In the genomic region with DNA sequence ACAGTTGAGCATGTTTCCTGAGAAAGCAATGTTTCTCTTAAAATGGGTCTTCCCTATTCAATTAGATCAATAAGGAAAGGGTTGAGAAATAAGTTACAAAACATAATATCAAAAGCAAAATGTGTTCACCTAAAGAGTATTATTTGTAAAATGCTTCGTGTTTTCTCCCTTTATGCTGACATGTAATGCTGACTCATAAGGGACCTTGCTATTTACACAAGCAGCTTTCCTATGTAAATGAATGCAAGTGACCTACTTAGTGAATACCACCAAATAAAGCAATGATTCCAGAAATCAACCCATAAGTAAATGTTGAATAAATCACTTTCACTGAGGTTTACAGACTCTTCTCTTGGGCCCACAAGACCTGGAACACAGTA, we compare ENCODE assay signal across 8 cellular contexts.
DNase-seq lines count a peak whose midpoint lies in the region; ATAC-seq and TF ChIP-seq lines count a peak whose summit lies in the region.

No MANE protein-coding gene starts in this region.

- TF ChIP-seq POLR2A in spleen (IDR thresholded peaks at IDR 0.05), result no peak

- no peaks in the 10 kb centered on the region for H3K9me3 ChIP-seq in HUES6 (ENCODE audit: control insufficient read depth, insufficient read depth, low read depth, low read length)
- H3K9me3 ChIP-seq in upper lobe of right lung, result no peaks in the 10 kb centered on the region
- no peaks in the 10 kb centered on the region for H3K9me3 ChIP-seq in spleen

- peak; percentile 58 for ATAC-seq in GM21576 (IDR thresholded peaks at IDR 0.05; ENCODE audit: unreplicated experiment)
- no peak for ATAC-seq in upper lobe of right lung

- H3K4me1 ChIP-seq in HUES6 (ENCODE audit: control insufficient read depth, insufficient read depth, low read length) (peaks cover 35% of the 10 kb centered on the region), upper lobe of right lung (peaks cover 15% of the 10 kb centered on the region), spleen (peaks cover 0 to 22% (median 0%) of the 10 kb centered on the region in 6 donors)

- no TSS peak for BruUV-seq in Calu3 (replicated peaks; lab: Mats Ljungman, UMichigan)

- H3K27ac Mint-ChIP-seq in Calu3 (ENCODE audit: unreplicated experiment), result peak overlapping the region; percentile 54

- no peak overlapping the region for H3K4me3 ChIP-seq in HUES6 (ENCODE audit: low read depth, low read length)
- no peak overlapping the region for H3K4me3 ChIP-seq in fibroblast of pulmonary artery (replicated peaks; ENCODE audit: low read depth, low read length)
- no peak overlapping the region for H3K4me3 ChIP-seq in upper lobe of right lung
- H3K4me3 ChIP-seq in spleen, result no peak overlapping the region

- H3K9me3 Mint-ChIP-seq in Calu3 (ENCODE audit: low read depth, unreplicated experiment), result no peaks in the 10 kb centered on the region

- H3K27ac ChIP-seq in HUES6 (ENCODE audit: low read depth, low read length), result peak overlapping the region; percentile 74
- H3K27ac ChIP-seq in upper lobe of right lung, result no peak overlapping the region
- no peak overlapping the region for H3K27ac ChIP-seq in spleen

- H3K36me3 ChIP-seq in HUES6 (ENCODE audit: control insufficient read depth, insufficient read depth, low read length) (peaks cover 18% of the 10 kb centered on the region), upper lobe of right lung (no peaks in the 10 kb centered on the region), spleen (no peaks in the 10 kb centered on the region)

- no peak for DNase-seq in Calu3
- DNase-seq in fibroblast of pulmonary artery (ENCODE audit: low read depth), result peak; percentile 71
- DNase-seq in ureter (ENCODE audit: low spot score), result no peak
- no peak for DNase-seq in upper lobe of right lung
- DNase-seq in DMS 273 (lab: John Stamatoyannopoulos, UW; ENCODE audit: unreplicated experiment), result no peak
- no peak for DNase-seq in spleen

- CTCF ChIA-PET in Calu3 (lab: Charles Lee), result no interaction called here

- no peaks in the 10 kb centered on the region for H3K36me3 Mint-ChIP-seq in Calu3 (ENCODE audit: insufficient read depth, unreplicated experiment)

- H3K27me3 ChIP-seq in HUES6 (ENCODE audit: control insufficient read depth, insufficient read depth, low read length) (no peaks in the 10 kb centered on the region), upper lobe of right lung (no peaks in the 10 kb centered on the region), spleen (replicated peaks in 1 of 7) (no peaks in the 10 kb centered on the region)

- TF ChIP-seq CTCF in Calu3 (IDR thresholded peaks at IDR 0.05; ENCODE audit: unreplicated experiment), result no peak
- no peak for TF ChIP-seq CTCF in fibroblast of pulmonary artery (IDR thresholded peaks at IDR 0.05; ENCODE audit: low read length, missing control alignments)
- no peak for TF ChIP-seq CTCF in upper lobe of right lung (IDR thresholded peaks at IDR 0.05)
- TF ChIP-seq CTCF in spleen (IDR thresholded peaks at IDR 0.05 in 8 of 11, conservative IDR thresholded peaks at IDR 0.05 in 3 of 11), result no peak

- H3K4me3 Mint-ChIP-seq in Calu3 (ENCODE audit: low read depth, unreplicated experiment), result no peak overlapping the region

- H3K27me3 Mint-ChIP-seq in Calu3 (ENCODE audit: unreplicated experiment), result no peaks in the 10 kb centered on the region

- intact Hi-C loops in Calu3 (cut with micrococcal nuclease; ENCODE audit: unreplicated experiment), result no loop called here
- intact Hi-C loops in upper lobe of right lung (cut with DNase I), result no loop called here
- intact Hi-C loops in spleen (cut with DNase I; ENCODE audit: low total_unique reads), result no loop called here

- H3K9ac ChIP-seq in HUES6 (ENCODE audit: low read length), result no peak overlapping the region

- H3K4me1 Mint-ChIP-seq in Calu3 (ENCODE audit: low read depth, unreplicated experiment), result peaks cover 7% of the 10 kb centered on the region

- WGBS in spleen, 5 donors, result 39 to 73% (median 54%) methylated on average over 1 of the region's 1 CpG
